Comparison of ENCODE assay signal across 1 cellular context in the genomic region with DNA sequence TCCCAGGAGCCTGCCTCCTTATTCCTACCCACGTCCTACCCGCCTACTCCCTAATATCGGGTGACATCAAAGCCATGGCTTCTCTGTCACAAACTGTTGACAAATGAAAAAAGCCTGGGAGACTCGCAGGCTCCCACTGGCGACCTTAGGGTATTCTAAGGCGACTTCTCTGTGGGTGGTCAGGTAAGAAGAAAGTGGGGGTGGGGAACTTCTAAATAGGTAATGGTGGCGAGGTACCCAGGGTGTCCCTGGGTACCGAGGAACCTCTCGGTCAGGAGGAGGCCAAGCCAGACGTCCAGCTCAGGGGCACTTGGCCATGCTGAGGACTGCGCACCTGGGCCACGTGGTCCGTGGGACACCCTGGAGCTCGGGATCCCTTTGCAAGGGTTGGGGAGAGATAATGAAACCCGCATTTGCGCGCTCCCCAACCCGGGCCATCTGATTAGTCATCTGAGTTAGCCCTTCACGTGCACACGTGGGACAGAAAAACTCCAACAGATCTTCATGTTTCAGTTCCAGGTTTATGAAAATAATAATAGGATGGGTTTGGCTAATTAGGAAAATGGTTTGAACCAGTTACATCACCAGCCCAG.
TF ChIP-seq lines count a peak whose summit lies in the region.

No MANE protein-coding gene starts in this region.

TF ChIP-seq in endothelial cell of umbilical vein, 7 proteins besides CTCF, POLR2A, EP300 and RAD21 (continued from another document):
- TF ChIP-seq JUN (IDR thresholded peaks at IDR 0.05; ENCODE audit: borderline replicate concordance, insufficient read depth, insufficient read length, low read depth) (no peak), GATA2 (IDR thresholded peaks at IDR 0.05; ENCODE audit: insufficient read depth, insufficient read length, low read depth, low read length) (no peak), MAX (IDR thresholded peaks at IDR 0.05; ENCODE audit: insufficient read depth, insufficient read length) (no peak), EZH2 (IDR thresholded peaks at IDR 0.05; ENCODE audit: borderline replicate concordance, low read depth, low read length, severe bottlenecking) (no peak), POLR2AphosphoS5 (IDR thresholded peaks at IDR 0.05; ENCODE audit: insufficient read depth, low read depth, low read length) (no peak), MYC (IDR thresholded peaks at IDR 0.05; ENCODE audit: low read depth, low read length) (no peak)
